Comparison of ENCODE assay signal across 19 cellular contexts in genomic region chr19:55488986-55489710, GRCh38. TPM values are rescaled to one million over a fixed set of nuclear protein-coding genes. Genes with fewer than 3 reads are reported as not detected.
A peak's percentile ranks its signal among the peaks of the same experiment; 100 is the strongest.
DNase-seq lines count a peak whose midpoint lies in the region; ATAC-seq and TF ChIP-seq lines count a peak whose summit lies in the region.
"Had no signal": no experiment of that assay in that cellular context is flagged by ENCODE, and none has a peak within 500 bp of the region (broad histone marks: within the 10 kb centered on the region; RNA-seq: fewer than 3 reads in every experiment).

No MANE protein-coding gene starts in this region.

- TF ChIP-seq CTCF in heart right ventricle (IDR thresholded peaks at IDR 0.05): no peak
- no peak for TF ChIP-seq CTCF in esophagus muscularis mucosa (IDR thresholded peaks at IDR 0.05)
- TF ChIP-seq CTCF in ovary (IDR thresholded peaks at IDR 0.05): no peak

- H3K4me1 ChIP-seq in heart right ventricle (peaks cover 30 to 65% (median 51%) of the 10 kb centered on the region in 9 donors), esophagus muscularis mucosa (peaks cover 56 to 100% (median 100%) of the 10 kb centered on the region in 4 donors), ovary (ENCODE audit: insufficient read depth) (peaks cover 35% of the 10 kb centered on the region)

- WGBS in heart right ventricle, 2 donors: 70 to 75% methylated on average over 34 to 36 of the region's 36 CpGs
- 53% methylated on average over 5 of the region's 36 CpGs for WGBS in esophagus muscularis mucosa
- WGBS in ovary, 3 donors: 70 to 79% (median 78%) methylated on average over 20 to 36 of the region's 36 CpGs

- no peak for TF ChIP-seq EP300 in esophagus muscularis mucosa (IDR thresholded peaks at IDR 0.05)
- TF ChIP-seq EP300 in ovary (IDR thresholded peaks at IDR 0.05): no peak

- peaks cover 0 to 19% (median 4%) of the 10 kb centered on the region in 7 donors for H3K27me3 ChIP-seq in heart right ventricle
- no peaks in the 10 kb centered on the region for H3K27me3 ChIP-seq in esophagus muscularis mucosa
- no peaks in the 10 kb centered on the region for H3K27me3 ChIP-seq in ovary

- ATAC-seq in heart right ventricle: no peak
- ATAC-seq in Right ventricle myocardium superior (ENCODE audit: poor library complexity): no peak
- ATAC-seq in HG03039 (IDR thresholded peaks at IDR 0.05; ENCODE audit: unreplicated experiment): no peak
- ATAC-seq: activated CD8-positive, alpha-beta T cell treated with anti-CD3 and anti-CD28 coated beads for 36 hours; GM12878; left colon had no signal

- H3K9me3 ChIP-seq in heart right ventricle (no peaks in the 10 kb centered on the region), esophagus muscularis mucosa (no peaks in the 10 kb centered on the region), ovary (no peaks in the 10 kb centered on the region)
- H3K9me3 ChIP-seq: suprapubic skin had no signal

- no peak for DNase-seq in heart right ventricle
- DNase-seq in Right ventricle myocardium superior: no peak
- DNase-seq in esophagus muscularis mucosa (ENCODE audit: extremely low spot score): no peak
- DNase-seq in ovary: peak in 4 of 5 donors; percentile 55 to 74 (median 69)
- no peak for DNase-seq in OCI-M1 (lab: John Stamatoyannopoulos, UW)
- DNase-seq in DMS153 (lab: John Stamatoyannopoulos, UW): no peak
- no peak for DNase-seq in DMS79 treated with DMSO at 0.1 percent for 48 hours (lab: John Stamatoyannopoulos, UW)
- DNase-seq: activated CD8-positive, alpha-beta T cell treated with anti-CD3 and anti-CD28 coated beads for 36 hours; activated gamma-delta T cell; DND-41; effector CD4-positive, alpha-beta T cell; naive B cell; NCI-H1436 treated with DMSO at 0.1 percent for 48 hours; NCI-H524 treated with DMSO at 0.1 percent for 48 hours; RPMI8226 had no signal

- H3K36me3 ChIP-seq in heart right ventricle (no peaks in the 10 kb centered on the region), esophagus muscularis mucosa (no peaks in the 10 kb centered on the region), ovary (no peaks in the 10 kb centered on the region)
- H3K36me3 ChIP-seq: suprapubic skin had no signal

- H3K4me3 ChIP-seq in heart right ventricle: peak overlapping the region in 1 of 10 donors; percentile 30
- H3K4me3 ChIP-seq in esophagus muscularis mucosa: peak overlapping the region; percentile 14 to 46 (median 28)
- H3K4me3 ChIP-seq in ovary: no peak overlapping the region
- H3K4me3 ChIP-seq: GM12878 had no signal

- intact Hi-C loops in heart right ventricle (cut with DNase I): no loop called here
- intact Hi-C loops in Right ventricle myocardium superior (cut with DNase I): no loop called here
- intact Hi-C loops in esophagus muscularis mucosa (cut with DNase I): no loop called here
- intact Hi-C loops in ovary (cut with DNase I): no loop called here

- H3K27ac ChIP-seq in heart right ventricle: peak overlapping the region in 8 of 10 donors; percentile 10 to 86 (median 38)
- H3K27ac ChIP-seq in esophagus muscularis mucosa (replicated peaks in 1 of 4): peak overlapping the region; percentile 93 to 98 (median 96)
- peak overlapping the region; percentile 79 to 85 for H3K27ac ChIP-seq in ovary

- no peak for TF ChIP-seq POLR2A in esophagus muscularis mucosa (IDR thresholded peaks at IDR 0.05; ENCODE audit: low read depth)
- no peak for TF ChIP-seq POLR2A in ovary (IDR thresholded peaks at IDR 0.05)

RNA-seq across cellular contexts. Expression of gene SSC5D, which starts 0.9 kb away (rescaled TPM):
- total RNA-seq in heart right ventricle (1 to 10 TPM; 2.0 to 6.5 (median 4.0) TPM), Right ventricle myocardium superior (2.6 TPM), esophagus muscularis mucosa (10 to 100 TPM in 3 of 4 donors, 1 to 10 TPM in 1; 9.5 to 41.2 (median 14.6) TPM), ovary (10 to 100 TPM in 6 of 7 donors, 1 to 10 TPM in 1; 5.7 to 29.7 (median 21.1) TPM)
- polyA plus RNA-seq in heart right ventricle (1 to 10 TPM in 1 of 2 donors, under 1 TPM in 1; 0.72 to 2.8 TPM), ovary (10 to 100 TPM; 10.1 to 11.4 TPM)

RNA-seq across cellular contexts. Expression of gene NAT14, which starts 4.2 kb away (rescaled TPM):
- total RNA-seq in heart right ventricle: 1 to 10 TPM; 5.8 to 9.9 (median 6.8) TPM
- polyA plus RNA-seq in heart right ventricle: 10 to 100 TPM in 1 of 2 donors, 1 to 10 TPM in 1; 9.0 to 16.4 TPM
- 2.9 TPM for total RNA-seq in Right ventricle myocardium superior
- 10 to 100 TPM in 3 of 4 donors, 1 to 10 TPM in 1; 5.8 to 14.2 (median 10.2) TPM for total RNA-seq in esophagus muscularis mucosa
- 10 to 100 TPM in 6 of 7 donors, 1 to 10 TPM in 1; 9.2 to 40.4 (median 35.8) TPM for total RNA-seq in ovary
- 10 to 100 TPM in 1 of 2 donors, 1 to 10 TPM in 1; 3.2 to 23.5 TPM for polyA plus RNA-seq in ovary

RNA-seq across cellular contexts. Expression of gene ZNF628, which starts 12.7 kb away (rescaled TPM):
- total RNA-seq in heart right ventricle: 1 to 10 TPM; 2.5 to 7.8 (median 4.3) TPM
- 1 to 10 TPM; 4.9 to 7.5 TPM for polyA plus RNA-seq in heart right ventricle
- 4.7 TPM for total RNA-seq in Right ventricle myocardium superior
- total RNA-seq in esophagus muscularis mucosa: 10 to 100 TPM in 3 of 4 donors, 1 to 10 TPM in 1; 5.1 to 16.6 (median 11.9) TPM
- total RNA-seq in ovary: 10 to 100 TPM in 2 of 7 donors, 1 to 10 TPM in 5; 3.8 to 18.4 (median 8.7) TPM
- 1 to 10 TPM in 1 of 2 donors, not detected in 1; 8.7 TPM for polyA plus RNA-seq in ovary

RNA-seq across cellular contexts. Expression of gene C19orf85, which starts 24.6 kb away (rescaled TPM):
- not detected for total RNA-seq in heart right ventricle
- not detected for polyA plus RNA-seq in heart right ventricle
- not detected for total RNA-seq in Right ventricle myocardium superior
- total RNA-seq in esophagus muscularis mucosa: not detected
- total RNA-seq in ovary: not detected
- not detected for polyA plus RNA-seq in ovary
- total RNA-seq: activated CD8-positive, alpha-beta T cell treated with anti-CD3 and anti-CD28 coated beads for 36 hours; GM12878; left colon; suprapubic skin had no signal
- polyA plus RNA-seq: GM12878 had no signal

RNA-seq across cellular contexts. Expression of gene ISOC2, which starts 27.7 kb away (rescaled TPM):
- total RNA-seq in heart right ventricle (10 to 100 TPM; 42.5 to 69.8 (median 48.3) TPM), Right ventricle myocardium superior (48.9 TPM), esophagus muscularis mucosa (100 to 1,000 TPM in 1 of 4 donors, 10 to 100 TPM in 3; 66.8 to 104 (median 77.7) TPM), ovary (10 to 100 TPM; 21.8 to 39.2 (median 31.7) TPM)
- polyA plus RNA-seq in heart right ventricle (100 to 1,000 TPM in 1 of 2 donors, 10 to 100 TPM in 1; 88.7 to 117 TPM), ovary (10 to 100 TPM in 1 of 2 donors, 1 to 10 TPM in 1; 1.4 to 39.4 TPM)

Comparison
In these comparisons a context has a peak if more than half of its experiments do, and no peak if none do; other contexts are left out.
1. DNase-seq: peak in ovary (4 of 5); none in heart right ventricle (0 of 2), Right ventricle myocardium superior (single experiment), esophagus muscularis mucosa (single experiment), OCI-M1 (single experiment), DMS153 (single experiment) and DMS79 treated with DMSO at 0.1 percent for 48 hours (single experiment).
2. H3K27ac ChIP-seq: peak in every context shown above with its lines; median percentile 96 in esophagus muscularis mucosa; 82 in ovary; 38 in heart right ventricle.